ENCODE assay signal across 25 cellular contexts in genomic region chr17:12133183-12133582, GRCh38.
DNase-seq lines count a peak whose midpoint lies in the region; ATAC-seq and TF ChIP-seq lines count a peak whose summit lies in the region.
"Had no signal": no experiment of that assay in that cellular context is flagged by ENCODE, and none has a peak within 500 bp of the region (broad histone marks: within the 10 kb centered on the region; RNA-seq: fewer than 3 reads in every experiment).

No MANE protein-coding gene starts in this region.

- H3K9ac ChIP-seq in smooth muscle cell (ENCODE audit: low read depth), result no peak overlapping the region
- H3K9ac ChIP-seq: SK-N-SH had no signal

- no peaks in the 10 kb centered on the region for H3K4me1 ChIP-seq in SJCRH30
- H3K4me1 ChIP-seq in smooth muscle cell (ENCODE audit: low read depth), result no peaks in the 10 kb centered on the region
- H3K4me1 ChIP-seq: ascending aorta, stomach, transverse colon had no signal

- H3K9me3 Mint-ChIP-seq in T-cell, result peaks cover 7 to 13% (median 8%) of the 10 kb centered on the region in 3 donors

- peaks cover 21% of the 10 kb centered on the region for H4K20me1 ChIP-seq in smooth muscle cell (ENCODE audit: low read depth)

- no peaks in the 10 kb centered on the region for H3K27me3 ChIP-seq in SJCRH30
- no peaks in the 10 kb centered on the region for H3K27me3 ChIP-seq in smooth muscle cell (ENCODE audit: low read depth)
- H3K27me3 ChIP-seq: ascending aorta, stomach, transverse colon had no signal

- H3K4me2 ChIP-seq in smooth muscle cell, result no peak overlapping the region
- H3K4me2 ChIP-seq: SK-N-SH had no signal

- H3K79me2 ChIP-seq in smooth muscle cell (ENCODE audit: low read depth), result peaks cover 10% of the 10 kb centered on the region

- DNase-seq in H4 (ENCODE audit: low spot score), result peak; percentile 3
- peak; percentile 49 to 56 for DNase-seq in SJCRH30
- DNase-seq in iris pigment epithelial cell (ENCODE audit: low read depth), result peak; percentile 10
- DNase-seq in smooth muscle cell (lab: John Stamatoyannopoulos, UW; ENCODE audit: unreplicated experiment), result no peak
- DNase-seq in GDM1 (lab: John Stamatoyannopoulos, UW), result no peak
- no peak for DNase-seq in T-cell
- DNase-seq in HuH-7 (ENCODE audit: low spot score), result no peak
- DNase-seq: activated CD4-positive, alpha-beta memory T cell treated with anti-CD3 and anti-CD28 coated beads, Interleukin-2, amount 10 ng/mL, durations not matched to agents 7 days and 5 days; activated CD4-positive, alpha-beta T cell treated with anti-CD3 and anti-CD28 coated beads for 1 hour; activated naive CD8-positive, alpha-beta T cell treated with anti-CD3 and anti-CD28 coated beads for 36 hours; Calu3; DMS79 treated with DMSO at 0.1 percent for 48 hours; natural killer cell; NCI-H1092 treated with DMSO at 0.1 percent for 48 hours; NCI-H187; NCI-H2171 treated with DMSO at 0.1 percent for 48 hours; NCI-H526 treated with DMSO at 0.1 percent for 48 hours; occipital lobe; SK-N-SH; stomach; T-helper 17 cell; transverse colon had no signal

- TF ChIP-seq CTCF in smooth muscle cell (IDR thresholded peaks at IDR 0.05; ENCODE audit: borderline replicate concordance, insufficient read depth, poor library complexity, severe bottlenecking), result no peak

- H3K4me3 ChIP-seq in SJCRH30 (no peak overlapping the region), smooth muscle cell (no peak overlapping the region)
- H3K4me3 ChIP-seq: ascending aorta, stomach, transverse colon had no signal

- no peaks in the 10 kb centered on the region for H3K4me1 Mint-ChIP-seq in T-cell
- H3K4me1 Mint-ChIP-seq: activated CD4-positive, alpha-beta memory T cell treated with anti-CD3 and anti-CD28 coated beads, Interleukin-2, amount 10 ng/mL, durations not matched to agents 7 days and 5 days; activated naive CD8-positive, alpha-beta T cell treated with anti-CD3 and anti-CD28 coated beads for 36 hours; central memory CD8-positive, alpha-beta T cell; natural killer cell; T-helper 17 cell had no signal

- POLR2A ChIA-PET in T-cell (lab: Charles Lee), result no interaction called here

- H3K9me3 ChIP-seq in SJCRH30 (replicated peaks) (peaks cover 5% of the 10 kb centered on the region; the same call in 1 of the 2 replicates), smooth muscle cell (replicated peaks; ENCODE audit: low read depth) (peaks cover 12% of the 10 kb centered on the region)
- H3K9me3 ChIP-seq: SK-N-SH had no signal

- no peak overlapping the region for H3K4me3 Mint-ChIP-seq in T-cell
- H3K4me3 Mint-ChIP-seq: activated CD4-positive, alpha-beta memory T cell treated with anti-CD3 and anti-CD28 coated beads, Interleukin-2, amount 10 ng/mL, durations not matched to agents 7 days and 5 days; activated naive CD8-positive, alpha-beta T cell treated with anti-CD3 and anti-CD28 coated beads for 36 hours; central memory CD8-positive, alpha-beta T cell; natural killer cell; T-helper 17 cell had no signal

- H3K36me3 ChIP-seq in SJCRH30 (no peaks in the 10 kb centered on the region; the same call in 1 of the 2 replicates), smooth muscle cell (ENCODE audit: low read depth) (peaks cover 20% of the 10 kb centered on the region)

- H2AFZ ChIP-seq in smooth muscle cell (ENCODE audit: low read depth), result no peak overlapping the region

- no peaks in the 10 kb centered on the region for H3K27me3 Mint-ChIP-seq in T-cell
- H3K27me3 Mint-ChIP-seq: activated CD4-positive, alpha-beta memory T cell treated with anti-CD3 and anti-CD28 coated beads, Interleukin-2, amount 10 ng/mL, durations not matched to agents 7 days and 5 days; activated naive CD8-positive, alpha-beta T cell treated with anti-CD3 and anti-CD28 coated beads for 36 hours; central memory CD8-positive, alpha-beta T cell; T-helper 17 cell had no signal

- no peak overlapping the region for H3K27ac Mint-ChIP-seq in T-cell
- H3K27ac Mint-ChIP-seq: activated CD4-positive, alpha-beta memory T cell treated with anti-CD3 and anti-CD28 coated beads, Interleukin-2, amount 10 ng/mL, durations not matched to agents 7 days and 5 days; activated naive CD8-positive, alpha-beta T cell treated with anti-CD3 and anti-CD28 coated beads for 36 hours; natural killer cell; T-helper 17 cell had no signal

- no peaks in the 10 kb centered on the region for H3F3A ChIP-seq in smooth muscle cell (ENCODE audit: low read depth)

- no peak for ATAC-seq in T-cell (replicated peaks in 1 of 4)
- ATAC-seq: natural killer cell, T-helper 17 cell had no signal

- H3K27ac ChIP-seq in SJCRH30, result no peak overlapping the region
- H3K27ac ChIP-seq in smooth muscle cell (ENCODE audit: low read depth), result peak overlapping the region; percentile 15
- H3K27ac ChIP-seq: ascending aorta, RWPE1, stomach, transverse colon had no signal

- 44% methylated on average over 6 of the region's 6 CpGs for WGBS in smooth muscle cell (ENCODE audit: low lambda C conversion rate)

- peaks cover 84% of the 10 kb centered on the region for H3K36me3 Mint-ChIP-seq in T-cell

- CTCF ChIA-PET in T-cell (lab: Charles Lee), result no interaction called here

Comparison
In these comparisons a context has a peak if more than half of its experiments do, and no peak if none do; other contexts are left out.
1. DNase-seq: peak in H4 (single experiment), SJCRH30 (2 of 2) and iris pigment epithelial cell (single experiment); none in smooth muscle cell (single experiment), GDM1 (single experiment), T-cell (0 of 34) and HuH-7 (single experiment).